ENCODE assay signal across 4 cellular contexts in genomic region chr16:5131467-5132004, GRCh38. TPM values are rescaled to one million over a fixed set of nuclear protein-coding genes. Genes with fewer than 3 reads are reported as not detected.
DNase-seq lines count a peak whose midpoint lies in the region; ATAC-seq, FAIRE-seq and TF ChIP-seq lines count a peak whose summit lies in the region.
"Not testable (repeated sequence)": the region's sequence is repeated elsewhere in the genome, so short reads cannot be mapped to it uniquely, and the experiment has no call there.

No MANE protein-coding gene starts in this region.

- not testable (repeated sequence) for H3K4me1 ChIP-seq in A549; HEK293 (ENCODE audit: control insufficient read depth, insufficient read depth, low read length)
- peaks cover 36% of the 10 kb centered on the region for H3K4me1 ChIP-seq in HepG2 (ENCODE audit: insufficient read depth, low read length)

- CTCF ChIA-PET in A549 (lab: Yijun Ruan, JAX); HEK293 (lab: Yijun Ruan, JAX); activated naive CD4-positive, alpha-beta T cell treated with anti-CD3 and anti-CD28 coated beads, Interleukin-2, amount 10 ng/mL, durations not matched to agents 7 days and 5 days (lab: Charles Lee); HepG2 (lab: Yijun Ruan, JAX; ENCODE audit: low intra/inter-chr PET ratio, low total read pairs): not testable (repeated sequence)

- not testable (repeated sequence) for H4K20me1 ChIP-seq in HepG2 (ENCODE audit: insufficient read depth, low read length)

- H3K27ac ChIP-seq in A549; HEK293 (ENCODE audit: extremely low read depth, low read depth, low read length); HepG2 (ENCODE audit: extremely low read length, insufficient read depth, low read length): not testable (repeated sequence)

- not testable (repeated sequence) for TF ChIP-seq EP300 in A549 (IDR thresholded peaks at IDR 0.05); HepG2 (IDR thresholded peaks at IDR 0.05; ENCODE audit: low read depth in 2 of 2, low read length in 2 of 2); HepG2 (CRISPR knock-in tag; IDR thresholded peaks at IDR 0.05; ENCODE audit: borderline replicate concordance)

- in situ Hi-C loops in HepG2 (cut with HindIII; ENCODE audit: extremely low pct_ligation_motif_present, low pct_unique_long_range_greater_than_20kb), result not testable (repeated sequence)

- not testable (repeated sequence) for ATAC-seq in A549, HepG2

- intact Hi-C loops in HepG2 (cut with micrococcal nuclease; ENCODE audit: unreplicated experiment), result not testable (repeated sequence)

- not testable (repeated sequence) for H3K9ac ChIP-seq in HepG2 (ENCODE audit: insufficient read depth, low read depth, low read length)

- DNase-seq in A549 (ENCODE audit: low read depth in 1 of 2, low spot score in 1 of 2); activated naive CD4-positive, alpha-beta T cell treated with anti-CD3 and anti-CD28 coated beads, Interleukin-2, amount 10 ng/mL, durations not matched to agents 7 days and 5 days; HepG2 (ENCODE audit: low spot score): not testable (repeated sequence)

- POLR2A ChIA-PET in A549 (lab: Yijun Ruan, JAX); HEK293 (lab: Yijun Ruan, JAX); HepG2 (lab: Yijun Ruan, JAX): not testable (repeated sequence)

- peaks cover 38% of the 10 kb centered on the region for H3K27me3 Mint-ChIP-seq in activated naive CD4-positive, alpha-beta T cell treated with anti-CD3 and anti-CD28 coated beads, Interleukin-2, amount 10 ng/mL, durations not matched to agents 7 days and 5 days

- not testable (repeated sequence) for BruUV-seq in HepG2 (replicated peaks; lab: Mats Ljungman, UMichigan)

- not testable (repeated sequence) for H3K9me3 Mint-ChIP-seq in activated naive CD4-positive, alpha-beta T cell treated with anti-CD3 and anti-CD28 coated beads, Interleukin-2, amount 10 ng/mL, durations not matched to agents 7 days and 5 days

- H3K9me3 ChIP-seq in A549; HEK293 (ENCODE audit: control insufficient read depth, insufficient read depth, low read depth, low read length): not testable (repeated sequence)
- H3K9me3 ChIP-seq in HepG2 (ENCODE audit: low read length), result peaks cover 11% of the 10 kb centered on the region; the same call in 1 of the 2 replicates

- not testable (repeated sequence) for H2AFZ ChIP-seq in HepG2 (ENCODE audit: low read length)

- not testable (repeated sequence) for H3K36me3 ChIP-seq in HEK293 (ENCODE audit: control insufficient read depth in 2 of 2, insufficient read depth in 1 of 2, low read length in 2 of 2); HepG2 (replicated peaks in 1 of 2; ENCODE audit: control insufficient read depth in 1 of 2, insufficient read depth in 2 of 2, low read length in 2 of 2)

- not testable (repeated sequence) for TF ChIP-seq POLR2A in A549 (IDR thresholded peaks at IDR 0.05; ENCODE audit: low read length); HepG2 (IDR thresholded peaks at IDR 0.05; ENCODE audit: insufficient read depth in 1 of 2, low read depth in 2 of 2, low read length in 2 of 2)

- 5% methylated on average over 3 of the region's 3 CpGs for WGBS in A549 (ENCODE audit: missing lambda C conversion rate)
- WGBS in HepG2 (ENCODE audit: low lambda C conversion rate), result 46% methylated on average over 3 of the region's 3 CpGs

- H3K4me3 ChIP-seq in A549; HEK293 (ENCODE audit: low read depth, low read length); HepG2 (replicated peaks in 1 of 3; ENCODE audit: insufficient read depth in 1 of 3, low read depth in 2 of 3, low read length in 3 of 3): not testable (repeated sequence)

- not testable (repeated sequence) for FAIRE-seq in A549 (lab: Jason Lieb, UNC); HepG2 (lab: Jason Lieb, UNC)

- not testable (repeated sequence) for H3K4me1 Mint-ChIP-seq in activated naive CD4-positive, alpha-beta T cell treated with anti-CD3 and anti-CD28 coated beads, Interleukin-2, amount 10 ng/mL, durations not matched to agents 7 days and 5 days

- TF ChIP-seq CTCF in A549 (IDR thresholded peaks at IDR 0.05); HEK293 (tag by site-specific recombination; IDR thresholded peaks at IDR 0.05); HepG2 (CRISPR knock-in tag; IDR thresholded peaks at IDR 0.05): not testable (repeated sequence)

- not testable (repeated sequence) for H3K79me2 ChIP-seq in HepG2 (ENCODE audit: insufficient read depth, low read length)

- peak overlapping the region; percentile 13 for H3K27ac Mint-ChIP-seq in activated naive CD4-positive, alpha-beta T cell treated with anti-CD3 and anti-CD28 coated beads, Interleukin-2, amount 10 ng/mL, durations not matched to agents 7 days and 5 days

- H3K4me2 ChIP-seq in A549; HepG2 (ENCODE audit: low read depth, low read length): not testable (repeated sequence)

- TF ChIP-seq RAD21 in A549 (conservative IDR thresholded peaks at IDR 0.05 in 1 of 2, IDR thresholded peaks at IDR 0.05 in 1 of 2); HepG2 (CRISPR knock-in tag; IDR thresholded peaks at IDR 0.05): not testable (repeated sequence)

- H3K36me3 Mint-ChIP-seq in activated naive CD4-positive, alpha-beta T cell treated with anti-CD3 and anti-CD28 coated beads, Interleukin-2, amount 10 ng/mL, durations not matched to agents 7 days and 5 days, result not testable (repeated sequence)

- not testable (repeated sequence) for H3K4me3 Mint-ChIP-seq in activated naive CD4-positive, alpha-beta T cell treated with anti-CD3 and anti-CD28 coated beads, Interleukin-2, amount 10 ng/mL, durations not matched to agents 7 days and 5 days

- H3K27me3 ChIP-seq in HepG2 (ENCODE audit: control insufficient read depth in 1 of 2, insufficient read depth in 2 of 2, low read length in 2 of 2), result not testable (repeated sequence)

RNA-seq across cellular contexts. Expression of gene EEF2KMT, which starts 33.9 kb away (rescaled TPM):
- 14.8 and 15.5 TPM in 2 replicates for polyA plus RNA-seq in A549 (2011; rRNA removed)
- polyA plus RNA-seq in A549 (2012; cell fraction: cytosol; rRNA removed), result 26.3 and 35.9 TPM in 2 replicates
- polyA plus RNA-seq in A549 (2012; cell fraction: nucleus; rRNA removed), result 35.2 and 51.4 TPM in 2 replicates
- 22.1 to 24.9 TPM (median 22.6 TPM) in 3 replicates for polyA plus RNA-seq in A549 (2017; fragmentation: RNase III; extraction: RNeasy Plus Mini Kit Qiagen cat#74134 plus additional on column Dnase treatment)
- polyA minus RNA-seq in A549 (2011; rRNA and poly(A)+ RNA removed), result 16.2 and 19.1 TPM in 2 replicates
- total RNA-seq in HepG2 (2016; rRNA removed; fragmentation: Illumina TruSeq; extraction: Trizol), result 26.9 and 33.3 TPM in 2 replicates
- total RNA-seq in HepG2 (2016; cell fraction: cytosol; rRNA removed; fragmentation: Illumina TruSeq; extraction: Trizol; ENCODE audit: low read depth), result 23.3 and 24.2 TPM in 2 replicates
- total RNA-seq in HepG2 (2016; cell fraction: insoluble cytoplasmic fraction; rRNA removed; fragmentation: Illumina TruSeq; extraction: Trizol), result 26.7 and 30.7 TPM in 2 replicates
- total RNA-seq in HepG2 (2016; cell fraction: membrane; rRNA removed; fragmentation: Illumina TruSeq; extraction: Trizol), result 31.8 and 38.4 TPM in 2 replicates
- 15.9 and 16.1 TPM in 2 replicates for total RNA-seq in HepG2 (2016; cell fraction: nucleus; rRNA removed; fragmentation: Illumina TruSeq; extraction: Trizol)
- 10.7 and 16.4 TPM in 2 replicates for polyA plus RNA-seq in HepG2 (2011; rRNA removed)
- 8.7 and 11.7 TPM in 2 replicates for polyA plus RNA-seq in HepG2 (2011; cell fraction: cytosol; rRNA removed)
- 16.8 and 18.0 TPM in 2 replicates for polyA plus RNA-seq in HepG2 (2011; cell fraction: nucleus; rRNA removed)
- polyA plus RNA-seq in HepG2 (2012), result 14.7 and 16.8 TPM in 2 replicates
- polyA plus RNA-seq in HepG2 (2016; cell fraction: cytosol; fragmentation: Illumina TruSeq; extraction: Trizol; ENCODE audit: low read depth), result 29.8 and 33.9 TPM in 2 replicates
- polyA plus RNA-seq in HepG2 (2016; cell fraction: insoluble cytoplasmic fraction; fragmentation: Illumina TruSeq; extraction: Trizol; ENCODE audit: low read depth), result 34.1 and 37.4 TPM in 2 replicates
- polyA plus RNA-seq in HepG2 (2016; cell fraction: membrane; fragmentation: Illumina TruSeq; extraction: Trizol; ENCODE audit: low read depth), result 33.8 and 34.3 TPM in 2 replicates
- polyA plus RNA-seq in HepG2 (2016; cell fraction: nucleus; fragmentation: Illumina TruSeq; extraction: Trizol; ENCODE audit: insufficient read depth, low read depth), result 21.5 and 26.9 TPM in 2 replicates
- polyA minus RNA-seq in HepG2 (2011; rRNA and poly(A)+ RNA removed; ENCODE audit: low replicate concordance), result 20.0 and 23.0 TPM in 2 replicates
- 6.0 and 6.5 TPM in 2 replicates for polyA minus RNA-seq in HepG2 (2011; cell fraction: cytosol; rRNA and poly(A)+ RNA removed)
- polyA minus RNA-seq in HepG2 (2011; cell fraction: nucleus; rRNA and poly(A)+ RNA removed), result 10.3 and 11.7 TPM in 2 replicates

RNA-seq across cellular contexts. Expression of gene ALG1, which starts 59.9 kb away (rescaled TPM):
- polyA plus RNA-seq in A549 (2011; rRNA removed), result 30.9 and 35.5 TPM in 2 replicates
- 31.7 and 37.9 TPM in 2 replicates for polyA plus RNA-seq in A549 (2012; cell fraction: cytosol; rRNA removed)
- 58.0 and 61.6 TPM in 2 replicates for polyA plus RNA-seq in A549 (2012; cell fraction: nucleus; rRNA removed)
- 29.6 to 33.4 TPM (median 31.7 TPM) in 3 replicates for polyA plus RNA-seq in A549 (2017; fragmentation: RNase III; extraction: RNeasy Plus Mini Kit Qiagen cat#74134 plus additional on column Dnase treatment)
- 46.8 and 55.7 TPM in 2 replicates for polyA minus RNA-seq in A549 (2011; rRNA and poly(A)+ RNA removed)
- 39.6 and 75.6 TPM in 2 replicates for total RNA-seq in HepG2 (2016; rRNA removed; fragmentation: Illumina TruSeq; extraction: Trizol)
- 7.6 and 8.9 TPM in 2 replicates for total RNA-seq in HepG2 (2016; cell fraction: cytosol; rRNA removed; fragmentation: Illumina TruSeq; extraction: Trizol; ENCODE audit: low read depth)
- total RNA-seq in HepG2 (2016; cell fraction: insoluble cytoplasmic fraction; rRNA removed; fragmentation: Illumina TruSeq; extraction: Trizol), result 38.5 and 76.0 TPM in 2 replicates
- 14.3 and 16.3 TPM in 2 replicates for total RNA-seq in HepG2 (2016; cell fraction: membrane; rRNA removed; fragmentation: Illumina TruSeq; extraction: Trizol)
- 78.0 and 84.8 TPM in 2 replicates for total RNA-seq in HepG2 (2016; cell fraction: nucleus; rRNA removed; fragmentation: Illumina TruSeq; extraction: Trizol)
- polyA plus RNA-seq in HepG2 (2011; rRNA removed), result 43.3 and 51.5 TPM in 2 replicates
- 46.0 and 52.0 TPM in 2 replicates for polyA plus RNA-seq in HepG2 (2011; cell fraction: cytosol; rRNA removed)
- 37.8 and 40.2 TPM in 2 replicates for polyA plus RNA-seq in HepG2 (2011; cell fraction: nucleus; rRNA removed)
- polyA plus RNA-seq in HepG2 (2012), result 25.7 and 31.5 TPM in 2 replicates
- polyA plus RNA-seq in HepG2 (2016; cell fraction: cytosol; fragmentation: Illumina TruSeq; extraction: Trizol; ENCODE audit: low read depth), result 6.3 and 6.5 TPM in 2 replicates
- 36.3 and 37.9 TPM in 2 replicates for polyA plus RNA-seq in HepG2 (2016; cell fraction: insoluble cytoplasmic fraction; fragmentation: Illumina TruSeq; extraction: Trizol; ENCODE audit: low read depth)
- 10.1 and 11.8 TPM in 2 replicates for polyA plus RNA-seq in HepG2 (2016; cell fraction: membrane; fragmentation: Illumina TruSeq; extraction: Trizol; ENCODE audit: low read depth)
- polyA plus RNA-seq in HepG2 (2016; cell fraction: nucleus; fragmentation: Illumina TruSeq; extraction: Trizol; ENCODE audit: insufficient read depth, low read depth), result 104 and 109 TPM in 2 replicates
- 135 and 161 TPM in 2 replicates for polyA minus RNA-seq in HepG2 (2011; rRNA and poly(A)+ RNA removed; ENCODE audit: low replicate concordance)
- polyA minus RNA-seq in HepG2 (2011; cell fraction: cytosol; rRNA and poly(A)+ RNA removed), result 28.6 and 36.3 TPM in 2 replicates
- 50.0 and 65.8 TPM in 2 replicates for polyA minus RNA-seq in HepG2 (2011; cell fraction: nucleus; rRNA and poly(A)+ RNA removed)
